Comparison of ENCODE assay signal across 18 cellular contexts in genomic region chr4:6565691-6566431, GRCh38. TPM values are rescaled to one million over a fixed set of nuclear protein-coding genes. Genes with fewer than 3 reads are reported as not detected.
A peak's percentile ranks its signal among the peaks of the same experiment; 100 is the strongest.
DNase-seq lines count a peak whose midpoint lies in the region; TF ChIP-seq lines count a peak whose summit lies in the region.
"Had no signal": no experiment of that assay in that cellular context is flagged by ENCODE, and none has a peak within 500 bp of the region (broad histone marks: within the 10 kb centered on the region; RNA-seq: fewer than 3 reads in every experiment).

No MANE protein-coding gene starts in this region.

- in situ Hi-C loops in mammary epithelial cell (cut with MboI; ENCODE audit: low sequenced_read_pairs in 2 of 2): no loop called here

- no peaks in the 10 kb centered on the region for H3K79me2 ChIP-seq in mammary epithelial cell (ENCODE audit: insufficient read depth, low read length)

- peaks cover 15% of the 10 kb centered on the region for H3K27me3 Mint-ChIP-seq in MCF 10A (ENCODE audit: insufficient read depth, unreplicated experiment)
- H3K27me3 Mint-ChIP-seq in nephron (ENCODE audit: low read depth): peaks cover 89% of the 10 kb centered on the region

- H3K36me3 Mint-ChIP-seq in MCF 10A (ENCODE audit: insufficient read depth, unreplicated experiment) (no peaks in the 10 kb centered on the region), nephron (ENCODE audit: low read depth) (no peaks in the 10 kb centered on the region)

- H3K4me1 Mint-ChIP-seq in MCF 10A (ENCODE audit: insufficient read depth, unreplicated experiment) (peaks cover 6% of the 10 kb centered on the region), nephron (no peaks in the 10 kb centered on the region)

- peaks cover 17% of the 10 kb centered on the region for H3K4me1 ChIP-seq in mammary epithelial cell (ENCODE audit: insufficient read depth, low read length)

- no peaks in the 10 kb centered on the region for H3K36me3 ChIP-seq in mammary epithelial cell (ENCODE audit: insufficient read depth, low read length)

- no peak overlapping the region for H3K27ac Mint-ChIP-seq in MCF 10A (ENCODE audit: low read depth, unreplicated experiment)
- no peak overlapping the region for H3K27ac Mint-ChIP-seq in nephron

- dilution Hi-C loops in mammary epithelial cell (cut with HindIII; ENCODE audit: low sequenced_read_pairs): no loop called here

- H3K9me3 Mint-ChIP-seq in MCF 10A (ENCODE audit: unreplicated experiment) (peaks cover 14% of the 10 kb centered on the region), nephron (no peaks in the 10 kb centered on the region)
- H3K9me3 Mint-ChIP-seq: CD8-positive, alpha-beta memory T cell had no signal

- no peak overlapping the region for H3K4me3 Mint-ChIP-seq in MCF 10A (ENCODE audit: unreplicated experiment)
- peak overlapping the region; percentile 16 to 41 (median 19) for H3K4me3 Mint-ChIP-seq in nephron

- H4K20me1 ChIP-seq in mammary epithelial cell (ENCODE audit: insufficient read depth, low read length): no peaks in the 10 kb centered on the region

- CTCF ChIA-PET in mammary epithelial cell (lab: Charles Lee; ENCODE audit: low non-redundant PET): no interaction called here
- CTCF ChIA-PET in MCF 10A (lab: Yijun Ruan, JAX): no interaction called here

- H3K4me2 ChIP-seq in mammary epithelial cell (ENCODE audit: insufficient read depth, low read depth, low read length): no peak overlapping the region
- H3K4me2 ChIP-seq: KMS-11, PC-9 had no signal

- no peak for TF ChIP-seq CTCF in mammary epithelial cell (conservative IDR thresholded peaks at IDR 0.05 in 1 of 2, IDR thresholded peaks at IDR 0.05 in 1 of 2; ENCODE audit: extremely low read depth in 1 of 2, insufficient read depth in 1 of 2, low read depth in 1 of 2, low read length in 2 of 2)
- TF ChIP-seq CTCF in MCF 10A (IDR thresholded peaks at IDR 0.05; ENCODE audit: unreplicated experiment): no peak
- TF ChIP-seq CTCF in nephron (IDR thresholded peaks at IDR 0.05; ENCODE audit: unreplicated experiment in 3 of 3): no peak

- H2AFZ ChIP-seq in mammary epithelial cell (ENCODE audit: low read depth, low read length): no peak overlapping the region
- H2AFZ ChIP-seq: PC-9 had no signal

- intact Hi-C loops in mammary epithelial cell (cut with micrococcal nuclease): loop anchor here (5.0 to 10.0 kb wide), 2 partner anchors 79 to 96 kb away; partner anchors contain the start of gene MRFAP1
- intact Hi-C loops in MCF 10A (cut with micrococcal nuclease): no loop called here

- no TSS peak for BruUV-seq in mammary epithelial cell (replicated peaks; lab: Mats Ljungman, UMichigan)
- no TSS peak for BruUV-seq in MCF 10A (replicated peaks; lab: Mats Ljungman, UMichigan)

- no peak overlapping the region for H3K27ac ChIP-seq in mammary epithelial cell (ENCODE audit: insufficient read depth, low read depth, low read length)
- H3K27ac ChIP-seq: C4-2B, KMS-11, PC-9 had no signal

- no peak overlapping the region for H3K4me3 ChIP-seq in mammary epithelial cell (replicated peaks in 1 of 3; ENCODE audit: insufficient read depth in 1 of 3, low read depth in 2 of 3, low read length in 3 of 3)
- H3K4me3 ChIP-seq: PC-9 had no signal

- DNase-seq in mammary epithelial cell (peak; percentile 21), MCF 10A (ENCODE audit: unreplicated experiment) (no peak), epidermal melanocyte (ENCODE audit: insufficient read length, low spot score) (peak; percentile 12), middle frontal gyrus (ENCODE audit: extremely low spot score, low spot score) (no peak), NCI-H128 (lab: John Stamatoyannopoulos, UW; ENCODE audit: unreplicated experiment) (no peak)
- no peak for DNase-seq in activated CD4-positive, alpha-beta T cell treated with anti-CD3 and anti-CD28 coated beads, Interleukin-2, amount 50 U/mL, for 48 hours
- DNase-seq: 8988T; CD8-positive, alpha-beta memory T cell; NCI-H1105; NCI-H2029 treated with DMSO at 0.1 percent for 48 hours; NCI-H226; NCI-H510A treated with DMSO at 0.1 percent for 48 hours; NCI-H748 treated with DMSO at 0.1 percent for 48 hours; PC-9; RPMI8226 had no signal

- no peaks in the 10 kb centered on the region for H3K9me3 ChIP-seq in mammary epithelial cell (replicated peaks; ENCODE audit: insufficient read depth, low read length)

- POLR2A ChIA-PET in MCF 10A (lab: Yijun Ruan, JAX): interaction anchor here (0.7 to 1.2 kb wide), 2 partner anchors 9 to 532 kb away, joined by 3 read pairs; partner anchors contain the start of gene MAN2B2

- no peak overlapping the region for H3K9ac ChIP-seq in mammary epithelial cell (ENCODE audit: insufficient read depth, low read length)
- H3K9ac ChIP-seq: KMS-11 had no signal

- peaks cover 5% of the 10 kb centered on the region for H3K27me3 ChIP-seq in mammary epithelial cell (ENCODE audit: insufficient read depth, low read length)

- WGBS in mammary epithelial cell (ENCODE audit: low coverage, missing lambda C conversion rate): 19% methylated on average over 7 of the region's 16 CpGs

RNA-seq across cellular contexts. Expression of gene MAN2B2, which starts 9.1 kb away (rescaled TPM):
- total RNA-seq in mammary epithelial cell: 10 to 100 TPM; 21.3 to 34.7 TPM
- 14.3 TPM for polyA plus RNA-seq in mammary epithelial cell
- 10.1 TPM for polyA minus RNA-seq in mammary epithelial cell
- total RNA-seq in MCF 10A (2022): 12.5 and 13.9 TPM in 2 replicates

Comparison
In these comparisons a context has a peak if more than half of its experiments do, and no peak if none do; other contexts are left out.
1. DNase-seq: peak in mammary epithelial cell (single experiment) and epidermal melanocyte (single experiment); none in MCF 10A (single experiment), middle frontal gyrus (single experiment), activated CD4-positive, alpha-beta T cell treated with anti-CD3 and anti-CD28 coated beads, Interleukin-2, amount 50 U/mL, for 48 hours (0 of 2) and NCI-H128 (single experiment).